In genomic region chr1:45803299-45803780, GRCh38 we compare ENCODE assay signal across 8 cellular contexts. TPM values are rescaled to one million over a fixed set of nuclear protein-coding genes. Genes with fewer than 3 reads are reported as not detected.
A peak's percentile ranks its signal among the peaks of the same experiment; 100 is the strongest.
DNase-seq lines count a peak whose midpoint lies in the region; ATAC-seq and TF ChIP-seq lines count a peak whose summit lies in the region.

Gene MAST2, plus strand, starts transcription at chr1:45803612. Its CDS starts 284 bp downstream, at chr1:45803896.

- no peaks in the 10 kb centered on the region for H3K9me3 ChIP-seq in PC-3 (ENCODE audit: low read length)
- no peaks in the 10 kb centered on the region for H3K9me3 ChIP-seq in muscle layer of colon (ENCODE audit: low read length)

- H3F3A ChIP-seq in PC-3 (ENCODE audit: low read length, unreplicated experiment), result no peaks in the 10 kb centered on the region

- peaks cover 46% of the 10 kb centered on the region for H3K79me2 ChIP-seq in PC-3 (ENCODE audit: low read length)

- H3K4me2 ChIP-seq in PC-3 (ENCODE audit: low read length), result peak within 1 kb of the TSS; percentile 90

- no TSS peak for BruUV-seq in PC-3 (replicated peaks; lab: Mats Ljungman, UMichigan)

- POLR2A ChIA-PET in PC-3 (lab: Charles Lee; ENCODE audit: unreplicated experiment), result interaction anchor here (0.6 kb wide), 1 partner anchor 118 kb away, joined by 4 read pairs; no protein-coding TSS in a partner anchor

- H4K20me1 ChIP-seq in PC-3 (ENCODE audit: low read length), result peaks cover 10% of the 10 kb centered on the region

- no peaks in the 10 kb centered on the region for H3K9me2 ChIP-seq in PC-3 (replicated peaks; ENCODE audit: low read length)

- no peaks in the 10 kb centered on the region for H3K27me3 Mint-ChIP-seq in IgD-negative memory B cell

- H3K36me3 Mint-ChIP-seq in IgD-negative memory B cell, result peaks cover 4% of the 10 kb centered on the region

- H2AFZ ChIP-seq in PC-3 (ENCODE audit: low read length), result peak within 1 kb of the TSS; percentile 73

- H3K9me3 Mint-ChIP-seq in IgD-negative memory B cell, result no peaks in the 10 kb centered on the region

- peak within 1 kb of the TSS; percentile 56 for H3K27ac ChIP-seq in PC-3 (ENCODE audit: low read length)
- H3K27ac ChIP-seq in muscle layer of colon (ENCODE audit: low read depth, low read length), result peak within 1 kb of the TSS; percentile 79

- H3K4me3 Mint-ChIP-seq in IgD-negative memory B cell, result peak within 1 kb of the TSS; percentile 88 to 98 (median 93)

- peak; percentile 81 for ATAC-seq in GM21529 (IDR thresholded peaks at IDR 0.05; ENCODE audit: unreplicated experiment)
- ATAC-seq in PC-3, result peak; percentile 79
- peak; percentile 97 for ATAC-seq in esophagus mucosa

- peak within 1 kb of the TSS; percentile 3 to 93 (median 41) for H3K27ac Mint-ChIP-seq in IgD-negative memory B cell

- peaks cover 22% of the 10 kb centered on the region for H3K4me1 ChIP-seq in PC-3 (ENCODE audit: insufficient read depth, low read length)
- peaks cover 20% of the 10 kb centered on the region for H3K4me1 ChIP-seq in muscle layer of colon (ENCODE audit: insufficient read depth, low read length)

- H3K27me3 ChIP-seq in PC-3 (ENCODE audit: low read length), result no peaks in the 10 kb centered on the region
- H3K27me3 ChIP-seq in muscle layer of colon (ENCODE audit: control insufficient read depth in 1 of 2, insufficient read depth in 2 of 2, low read length in 2 of 2), result no peaks in the 10 kb centered on the region

- H3K4me3 ChIP-seq in PC-3 (ENCODE audit: low read length) (peak within 1 kb of the TSS; percentile 73), muscle layer of colon (ENCODE audit: low read depth in 1 of 2, low read length in 2 of 2) (peak within 1 kb of the TSS; percentile 64 to 79)

- CTCF ChIA-PET in PC-3 (lab: Charles Lee), result interaction anchor here (0.6 kb wide), 1 partner anchor 68 kb away, joined by 3 read pairs; no protein-coding TSS in a partner anchor

- H3K9ac ChIP-seq in PC-3 (ENCODE audit: low read length) (peak within 1 kb of the TSS; percentile 45), muscle layer of colon (ENCODE audit: low read length) (peak within 1 kb of the TSS; percentile 4)

- DNase-seq in DMS 273 treated with DMSO at 0.1 percent for 48 hours (lab: John Stamatoyannopoulos, UW) (peak; percentile 79), PC-3 (peak; percentile 90)
- peak; percentile 86 for DNase-seq in activated T-cell treated with anti-CD3 and anti-CD28 coated beads, Interleukin-2, amount 50 U/mL, for 1 hour
- DNase-seq in stimulated activated CD8-positive, alpha-beta memory T cell treated with anti-CD3 and anti-CD28 coated beads, Interleukin-4, amount 100 ng/mL, for 48 hours, result peak; percentile 90

- H3K4me1 Mint-ChIP-seq in IgD-negative memory B cell, result peaks cover 15 to 24% (median 21%) of the 10 kb centered on the region in 3 donors

- intact Hi-C loops in PC-3 (cut with micrococcal nuclease), result loop anchor here (2.0 to 5.0 kb wide), 2 partner anchors 53 to 161 kb away; partner anchors contain the start of gene IPP

- no peak for TF ChIP-seq CTCF in PC-3 (conservative IDR thresholded peaks at IDR 0.05; ENCODE audit: low read depth, low read length)

- no peaks in the 10 kb centered on the region; the same call in 1 of the 2 replicates for H3K36me3 ChIP-seq in PC-3 (ENCODE audit: low read depth, low read length)
- no peaks in the 10 kb centered on the region for H3K36me3 ChIP-seq in muscle layer of colon (ENCODE audit: insufficient read depth, low read length)

RNA-seq across cellular contexts. Expression of gene MAST2, which starts in this region (rescaled TPM):
- polyA plus RNA-seq in IgD-negative memory B cell, result 3.1 TPM
- 29.3 and 33.7 TPM in 2 replicates for total RNA-seq in PC-3 (2014; rRNA removed)
- total RNA-seq in esophagus mucosa, result 8.4 TPM

Comparison
In these comparisons a context has a peak if more than half of its experiments do, and no peak if none do; other contexts are left out.
1. Peak in every context shown above with its lines: DNase-seq, ATAC-seq, H3K4me3 ChIP-seq and H3K27ac ChIP-seq.